ENCODE assay signal across 1 cellular context in genomic region chr10:14588084-14588937, GRCh38.
TF ChIP-seq lines count a peak whose summit lies in the region.

No MANE protein-coding gene starts in this region.

TF ChIP-seq in GM12878, 131 proteins besides CTCF, POLR2A, EP300 and RAD21 (continued from another document):
- TF ChIP-seq ASH2L (IDR thresholded peaks at IDR 0.05; ENCODE audit: borderline replicate concordance, low read depth), result no peak
- no peak for TF ChIP-seq REST (IDR thresholded peaks at IDR 0.05; ENCODE audit: low read depth, low read length)
- TF ChIP-seq POLR2AphosphoS2 (IDR thresholded peaks at IDR 0.05; ENCODE audit: low read depth, low read length), result no peak
- no peak for TF ChIP-seq SUZ12 (IDR thresholded peaks at IDR 0.05; ENCODE audit: unreplicated experiment)
- TF ChIP-seq BRCA1 (IDR thresholded peaks at IDR 0.05; ENCODE audit: low read depth, low read length), result no peak
- TF ChIP-seq SUPT20H (IDR thresholded peaks at IDR 0.05; ENCODE audit: borderline replicate concordance, control insufficient read depth, low read depth, low read length), result no peak
- TF ChIP-seq SMARCA5 (IDR thresholded peaks at IDR 0.05), result no peak
- TF ChIP-seq FOS (IDR thresholded peaks at IDR 0.05; ENCODE audit: borderline replicate concordance, extremely low read depth, insufficient read length), result no peak
- no peak for TF ChIP-seq CHD1 (IDR thresholded peaks at IDR 0.05; ENCODE audit: low read depth, low read length)
- no peak for TF ChIP-seq SMAD1 (IDR thresholded peaks at IDR 0.05; ENCODE audit: low read depth, partially characterized antibody)
- peak; percentile 70; the same call in 1 of the 2 replicates for TF ChIP-seq RELB (IDR thresholded peaks at IDR 0.05; ENCODE audit: low read depth)
- no peak for TF ChIP-seq EZH2 (IDR thresholded peaks at IDR 0.05; ENCODE audit: borderline replicate concordance, control insufficient read depth, low read depth, low read length)
- peak; percentile 76 for TF ChIP-seq RUNX3 (IDR thresholded peaks at IDR 0.05; ENCODE audit: low read length)
- no peak for TF ChIP-seq ZBTB33 (IDR thresholded peaks at IDR 0.05)
- peak; percentile 75; the same call in 1 of the 2 replicates for TF ChIP-seq JUND (IDR thresholded peaks at IDR 0.05; ENCODE audit: low read depth, low read length)
- TF ChIP-seq SREBF1 (IDR thresholded peaks at IDR 0.05; ENCODE audit: low read length), result no peak
- TF ChIP-seq ATF3 (IDR thresholded peaks at IDR 0.05; ENCODE audit: borderline replicate concordance, extremely low read depth, low read depth, low read length), result no peak
- TF ChIP-seq MYB (IDR thresholded peaks at IDR 0.05; ENCODE audit: borderline replicate concordance, low read depth, low read length), result no peak
- TF ChIP-seq ZNF207 (IDR thresholded peaks at IDR 0.05; ENCODE audit: borderline replicate concordance), result no peak; the same call in 1 of the 2 replicates
- no peak for TF ChIP-seq ZZZ3 (IDR thresholded peaks at IDR 0.05; ENCODE audit: control insufficient read depth, insufficient read length, low read depth)
- no peak for TF ChIP-seq PRDM15 (CRISPR knock-in tag; IDR thresholded peaks at IDR 0.05)
- peak; percentile 91 for TF ChIP-seq MXI1 (IDR thresholded peaks at IDR 0.05; ENCODE audit: low read depth, low read length)
- 0 out of 2 replicates have a peak, but pooled peaks have one; percentile 13 for TF ChIP-seq RAD51 (IDR thresholded peaks at IDR 0.05)
- TF ChIP-seq NFYA (IDR thresholded peaks at IDR 0.05; ENCODE audit: borderline replicate concordance, low read depth, low read length), result no peak
- no peak for TF ChIP-seq PAX5 (IDR thresholded peaks at IDR 0.05; ENCODE audit: borderline replicate concordance, low read depth, low read length)
- TF ChIP-seq KLF5 (IDR thresholded peaks at IDR 0.05; ENCODE audit: partially characterized antibody), result peak; percentile 29
- TF ChIP-seq YBX1 (IDR thresholded peaks at IDR 0.05), result no peak
- peak; percentile 72 for TF ChIP-seq ATF7 (IDR thresholded peaks at IDR 0.05; ENCODE audit: low read depth)
- no peak for TF ChIP-seq FOXK2 (IDR thresholded peaks at IDR 0.05)
- TF ChIP-seq PBX3 (IDR thresholded peaks at IDR 0.05; ENCODE audit: insufficient replicate concordance, low read depth, low read length), result peak; percentile 26
- TF ChIP-seq DPF2 (IDR thresholded peaks at IDR 0.05), result peak; percentile 59; the same call in 1 of the 2 replicates
- no peak; the same call in 1 of the 2 replicates for TF ChIP-seq CBFB (IDR thresholded peaks at IDR 0.05; ENCODE audit: low read depth)
- peak in 1 of 2 experiments; percentile 36; a peak in 1 of 4 replicates for TF ChIP-seq ETV6 (conservative IDR thresholded peaks at IDR 0.05 in 1 of 2, IDR thresholded peaks at IDR 0.05 in 1 of 2; ENCODE audit: borderline replicate concordance in 1 of 2, low read depth in 1 of 2)
- TF ChIP-seq CREM (IDR thresholded peaks at IDR 0.05; ENCODE audit: low read depth), result peak; percentile 76
- TF ChIP-seq RBBP5 (conservative IDR thresholded peaks at IDR 0.05), result no peak
- TF ChIP-seq ZBED1 (IDR thresholded peaks at IDR 0.05; ENCODE audit: borderline replicate concordance), result 0 out of 2 replicates have a peak, but pooled peaks have one; percentile 32
- TF ChIP-seq MTA2 (IDR thresholded peaks at IDR 0.05; ENCODE audit: low read depth), result peak; percentile 60
- peak; percentile 48; the same call in 1 of the 2 replicates for TF ChIP-seq IKZF1 (conservative IDR thresholded peaks at IDR 0.05)
- TF ChIP-seq USF2 (IDR thresholded peaks at IDR 0.05; ENCODE audit: borderline replicate concordance, low read depth, low read length), result no peak
- no peak for TF ChIP-seq RB1 (IDR thresholded peaks at IDR 0.05; ENCODE audit: borderline replicate concordance)
- 0 out of 2 replicates have a peak, but pooled peaks have one; percentile 45 for TF ChIP-seq NKRF (conservative IDR thresholded peaks at IDR 0.05)
